Comparison of ENCODE assay signal across 9 cellular contexts in genomic region chr4:14564281-14564680, GRCh38.
"Had no signal": no experiment of that assay in that cellular context is flagged by ENCODE, and none has a peak within 500 bp of the region (broad histone marks: within the 10 kb centered on the region; RNA-seq: fewer than 3 reads in every experiment).

No MANE protein-coding gene starts in this region.

- H3K4me3 ChIP-seq: GM23248 had no signal

- H3K9ac ChIP-seq: GM23248, KMS-11 had no signal

- DNase-seq: GM23248, GOT3, H9, HCEC 1CT, Karpas-422, KBM-7 had no signal

- H3K27ac ChIP-seq: GM23248, KMS-11 had no signal

- H2AFZ ChIP-seq: GM23248 had no signal

- FAIRE-seq: H54, HTR-8/SVneo had no signal

- H3K4me2 ChIP-seq: KMS-11 had no signal
